Comparison of ENCODE assay signal across 24 cellular contexts in genomic region chr16:26316683-26317464, GRCh38.
DNase-seq lines count a peak whose midpoint lies in the region; ATAC-seq and TF ChIP-seq lines count a peak whose summit lies in the region.
"Had no signal": no experiment of that assay in that cellular context is flagged by ENCODE, and none has a peak within 500 bp of the region (broad histone marks: within the 10 kb centered on the region; RNA-seq: fewer than 3 reads in every experiment).

No MANE protein-coding gene starts in this region.

- no peaks in the 10 kb centered on the region; a peak in 1 of 5 replicates for H3K9me3 Mint-ChIP-seq in H9
- H3K9me3 Mint-ChIP-seq: CD8-positive, alpha-beta T cell had no signal

- H3K36me3 ChIP-seq in SJCRH30 (no peaks in the 10 kb centered on the region), iPS DF 6.9 (ENCODE audit: control insufficient read depth, insufficient read depth, low read length) (no peaks in the 10 kb centered on the region)
- H3K36me3 ChIP-seq: sigmoid colon, vagina had no signal

- no peak overlapping the region for H3K56ac ChIP-seq in H9 (ENCODE audit: insufficient read length, low read depth, low read length)

- H3K27me3 ChIP-seq in H9 (ENCODE audit: insufficient read depth, low read length) (no peaks in the 10 kb centered on the region), SJCRH30 (no peaks in the 10 kb centered on the region), iPS DF 6.9 (ENCODE audit: control insufficient read depth, insufficient read depth, low read length) (no peaks in the 10 kb centered on the region)
- H3K27me3 ChIP-seq: sigmoid colon, vagina had no signal

- no peaks in the 10 kb centered on the region for H3K27me3 Mint-ChIP-seq in H9 (ENCODE audit: low read depth)

- H4K20me1 ChIP-seq in H9 (ENCODE audit: control insufficient read depth, insufficient read depth, insufficient read length): no peaks in the 10 kb centered on the region

- H3K79me1 ChIP-seq in H9 (ENCODE audit: insufficient read depth, low read depth, low read length, poor library complexity, severe bottlenecking): no peaks in the 10 kb centered on the region

- no peak for TF ChIP-seq CTCF in H9 (conservative IDR thresholded peaks at IDR 0.05)

- no CpG with 5 or more reads among the region's 12 CpGs for WGBS in H9 (ENCODE audit: extremely low coverage, insufficient read length, low lambda C conversion rate)
- no CpG with 5 or more reads among the region's 12 CpGs for WGBS in iPS DF 6.9 (ENCODE audit: insufficient coverage, insufficient read length)

- H3K9ac ChIP-seq in H9 (ENCODE audit: extremely low read depth, insufficient read length, low read length): no peak overlapping the region

- H3K4me1 Mint-ChIP-seq in H9: peaks cover 9% of the 10 kb centered on the region in 2 experiments
- H3K4me1 Mint-ChIP-seq: activated naive CD8-positive, alpha-beta T cell treated with anti-CD3 and anti-CD28 coated beads, Interleukin-2, amount 50 U/mL, for 24 hours; natural killer cell; T-helper 17 cell had no signal

- H3K4ac ChIP-seq in H9 (ENCODE audit: low read depth, low read length): no peak overlapping the region

- no peak overlapping the region for H2BK120ac ChIP-seq in H9 (ENCODE audit: low read depth, low read length, poor library complexity, severe bottlenecking)

- H3K18ac ChIP-seq in H9 (ENCODE audit: insufficient read length, low read depth, low read length): no peak overlapping the region

- H3K4me3 ChIP-seq in SJCRH30 (no peak overlapping the region), iPS DF 6.9 (ENCODE audit: low read length) (no peak overlapping the region)
- H3K4me3 ChIP-seq: sigmoid colon, vagina had no signal

- H2BK20ac ChIP-seq in H9 (ENCODE audit: low read depth, low read length, poor library complexity, severe bottlenecking): no peak overlapping the region

- no peak overlapping the region for H3K4me3 Mint-ChIP-seq in H9
- H3K4me3 Mint-ChIP-seq: activated naive CD8-positive, alpha-beta T cell treated with anti-CD3 and anti-CD28 coated beads, Interleukin-2, amount 50 U/mL, for 24 hours; brain; CD8-positive, alpha-beta T cell; natural killer cell; T-helper 17 cell had no signal

- DNase-seq in H9 (peak; percentile 47), SJCRH30 (peak; percentile 5 to 28), iPS DF 6.9 (ENCODE audit: low read depth, low spot score) (peak; percentile 27), occipital lobe (lab: John Stamatoyannopoulos, UW) (peak; percentile 9), caudate nucleus (lab: John Stamatoyannopoulos, UW) (no peak), GOT3 (lab: John Stamatoyannopoulos, UW) (no peak)
- DNase-seq: activated CD4-positive, alpha-beta T cell treated with anti-CD3 and anti-CD28 coated beads, Interleukin-2, amount 50 U/mL, for 4 hours; activated CD8-positive, alpha-beta memory T cell treated with anti-CD3 and anti-CD28 coated beads, Interleukin-2, amount 50 U/mL, for 48 hours; activated effector memory CD4-positive, alpha-beta T cell treated with Interleukin-2 at 50 U/mL for 16 hours; activated naive CD8-positive, alpha-beta T cell treated with anti-CD3 and anti-CD28 coated beads, Interleukin-2, amount 50 U/mL, for 24 hours; CD8-positive, alpha-beta T cell; GF-D8; IMR-90; left colon; natural killer cell; NCI-H1417; NCI-H510A; NK-92 treated with Interleukin-12 subunit alpha and Interleukin-12 subunit beta, amount 100 ng/mL, for 24 hours; sigmoid colon; substantia nigra; T-helper 17 cell had no signal

- H2AK5ac ChIP-seq in H9 (ENCODE audit: insufficient read length, low read length): no peak overlapping the region

- H3T11ph ChIP-seq in H9 (ENCODE audit: low read length): no peak overlapping the region

- H2BK5ac ChIP-seq in H9 (ENCODE audit: insufficient read length, low read length): no peak overlapping the region

- H4K91ac ChIP-seq in H9 (ENCODE audit: insufficient read length, low read depth, low read length): no peak overlapping the region

- H3K23ac ChIP-seq in H9 (ENCODE audit: insufficient read length, low read depth, low read length): no peak overlapping the region

- H3K27ac ChIP-seq in H9 (ENCODE audit: insufficient read length, low read depth, low read length): no peak overlapping the region
- H3K27ac ChIP-seq in SJCRH30: no peak overlapping the region
- no peak overlapping the region for H3K27ac ChIP-seq in iPS DF 6.9 (ENCODE audit: low read length)
- no peak overlapping the region for H3K27ac ChIP-seq in caudate nucleus (ENCODE audit: low read depth, low read length)
- H3K27ac ChIP-seq: sigmoid colon, vagina had no signal

- no peaks in the 10 kb centered on the region for H3K23me2 ChIP-seq in H9 (ENCODE audit: insufficient read length, low read depth, low read length, poor library complexity, severe bottlenecking)

- H4K8ac ChIP-seq in H9 (replicated peaks; ENCODE audit: insufficient read length, low read depth, low read length): no peak overlapping the region

- no peaks in the 10 kb centered on the region for H3K79me2 ChIP-seq in H9 (ENCODE audit: insufficient read depth, low read length)

- H4K5ac ChIP-seq in H9 (ENCODE audit: insufficient read length, low read depth, low read length): no peak overlapping the region

- H3K27ac Mint-ChIP-seq in H9: no peak overlapping the region
- H3K27ac Mint-ChIP-seq: activated naive CD8-positive, alpha-beta T cell treated with anti-CD3 and anti-CD28 coated beads, Interleukin-2, amount 50 U/mL, for 24 hours; CD8-positive, alpha-beta T cell; natural killer cell; T-helper 17 cell had no signal

- no peaks in the 10 kb centered on the region for H3K9me3 ChIP-seq in H9 (ENCODE audit: control insufficient read depth, low read depth, low read length)
- no peaks in the 10 kb centered on the region for H3K9me3 ChIP-seq in SJCRH30 (replicated peaks)
- H3K9me3 ChIP-seq in iPS DF 6.9 (ENCODE audit: control insufficient read depth, insufficient read depth, low read length): no peaks in the 10 kb centered on the region
- H3K9me3 ChIP-seq: sigmoid colon, vagina had no signal

- no peak overlapping the region for H2BK12ac ChIP-seq in H9 (ENCODE audit: insufficient read length, low read depth, low read length)

- no peak overlapping the region for H3K4me2 ChIP-seq in H9 (ENCODE audit: insufficient read depth, insufficient read length, low read length)

- H2BK15ac ChIP-seq in H9 (ENCODE audit: low read depth, low read length): no peak overlapping the region

- no peaks in the 10 kb centered on the region for H3K4me1 ChIP-seq in H9 (ENCODE audit: insufficient read depth, low read length)
- H3K4me1 ChIP-seq in SJCRH30: no peaks in the 10 kb centered on the region
- no peaks in the 10 kb centered on the region for H3K4me1 ChIP-seq in iPS DF 6.9 (ENCODE audit: control insufficient read depth, insufficient read depth, low read length)
- H3K4me1 ChIP-seq: sigmoid colon, vagina had no signal

- H3K14ac ChIP-seq in H9 (ENCODE audit: insufficient read depth, low read length): no peak overlapping the region

- no peaks in the 10 kb centered on the region for H3K36me3 Mint-ChIP-seq in H9 (ENCODE audit: insufficient read depth in 1 of 3, low read depth in 3 of 3)
- H3K36me3 Mint-ChIP-seq: brain; CD8-positive, alpha-beta T cell; natural killer cell had no signal

- H2AFZ ChIP-seq in H9 (ENCODE audit: low read length): no peak overlapping the region

- ATAC-seq in HG03342 (IDR thresholded peaks at IDR 0.05; ENCODE audit: unreplicated experiment): no peak
- ATAC-seq: activated naive CD8-positive, alpha-beta T cell treated with anti-CD3 and anti-CD28 coated beads, Interleukin-2, amount 50 U/mL, for 24 hours; CD8-positive, alpha-beta T cell; left colon; natural killer cell; T-helper 17 cell had no signal

Comparison
In these comparisons a context has a peak if more than half of its experiments do, and no peak if none do; other contexts are left out.
1. DNase-seq: peak in H9 (single experiment), SJCRH30 (2 of 2), iPS DF 6.9 (single experiment) and occipital lobe (single experiment); none in caudate nucleus (0 of 61) and GOT3 (single experiment).